In genomic region chr11:126311464-126312291, GRCh38 we compare ENCODE assay signal across 8 cellular contexts. TPM values are rescaled to one million over a fixed set of nuclear protein-coding genes. Genes with fewer than 3 reads are reported as not detected.
DNase-seq lines count a peak whose midpoint lies in the region; ATAC-seq lines count a peak whose summit lies in the region.

No MANE protein-coding gene starts in this region.

- ATAC-seq in GM21367 (IDR thresholded peaks at IDR 0.05; ENCODE audit: unreplicated experiment) (peak; percentile 74), HG03196 (IDR thresholded peaks at IDR 0.05; ENCODE audit: unreplicated experiment) (peak; percentile 65)

- intact Hi-C loops in posterior vena cava (cut with DNase I) = loop anchor here (2.0 to 5.0 kb wide), 3 partner anchors 111 to 169 kb away; no protein-coding TSS in a partner anchor

- DNase-seq in GF-D8 (lab: John Stamatoyannopoulos, UW) (peak; percentile 100), AG08395 (ENCODE audit: low spot score) (no peak), posterior vena cava (ENCODE audit: low spot score) (no peak), NCI-H146 (lab: John Stamatoyannopoulos, UW) (no peak)
- no peak for DNase-seq in effector CD4-positive, alpha-beta T cell

- peak overlapping the region; percentile 54 for H3K27ac ChIP-seq in adipose tissue (ENCODE audit: low read depth, low read length)

- 71 to 90% (median 73%) methylated on average over 13 of the region's 13 CpGs for WGBS in adipose tissue, 3 donors

RNA-seq across cellular contexts. Expression of gene DCPS, which starts 7.8 kb away (rescaled TPM):
- polyA plus RNA-seq in adipose tissue = 10 to 100 TPM; 13.5 to 17.4 (median 15.8) TPM
- total RNA-seq in posterior vena cava = 10 to 100 TPM; 11.3 to 14.3 TPM

RNA-seq across cellular contexts. Expression of gene TIRAP, which starts 28.8 kb away (rescaled TPM):
- 1 to 10 TPM; 5.2 to 6.5 (median 5.9) TPM for polyA plus RNA-seq in adipose tissue
- 10 to 100 TPM in 1 of 2 donors, 1 to 10 TPM in 1; 7.7 to 12.5 TPM for total RNA-seq in posterior vena cava

RNA-seq across cellular contexts. Expression of gene FOXRED1, which starts 42.7 kb away (rescaled TPM):
- polyA plus RNA-seq in adipose tissue = 10 to 100 TPM; 10.4 to 27.7 (median 24.5) TPM
- 10 to 100 TPM; 10.3 to 16.1 TPM for total RNA-seq in posterior vena cava

RNA-seq across cellular contexts. Expression of gene SRPRA, which starts 43.0 kb away (rescaled TPM):
- 100 to 1,000 TPM in 1 of 3 donors, 10 to 100 TPM in 2; 30.4 to 127 (median 85.5) TPM for polyA plus RNA-seq in adipose tissue
- total RNA-seq in posterior vena cava = 10 to 100 TPM; 79.7 to 82.0 TPM

RNA-seq across cellular contexts. Expression of gene ST3GAL4, which starts 43.8 kb away (rescaled TPM):
- polyA plus RNA-seq in adipose tissue = 10 to 100 TPM in 2 of 3 donors, 1 to 10 TPM in 1; 7.5 to 42.1 (median 20.8) TPM
- total RNA-seq in posterior vena cava = 10 to 100 TPM; 36.8 to 44.6 TPM
